ENCODE assay signal across 1 cellular context in the genomic region with DNA sequence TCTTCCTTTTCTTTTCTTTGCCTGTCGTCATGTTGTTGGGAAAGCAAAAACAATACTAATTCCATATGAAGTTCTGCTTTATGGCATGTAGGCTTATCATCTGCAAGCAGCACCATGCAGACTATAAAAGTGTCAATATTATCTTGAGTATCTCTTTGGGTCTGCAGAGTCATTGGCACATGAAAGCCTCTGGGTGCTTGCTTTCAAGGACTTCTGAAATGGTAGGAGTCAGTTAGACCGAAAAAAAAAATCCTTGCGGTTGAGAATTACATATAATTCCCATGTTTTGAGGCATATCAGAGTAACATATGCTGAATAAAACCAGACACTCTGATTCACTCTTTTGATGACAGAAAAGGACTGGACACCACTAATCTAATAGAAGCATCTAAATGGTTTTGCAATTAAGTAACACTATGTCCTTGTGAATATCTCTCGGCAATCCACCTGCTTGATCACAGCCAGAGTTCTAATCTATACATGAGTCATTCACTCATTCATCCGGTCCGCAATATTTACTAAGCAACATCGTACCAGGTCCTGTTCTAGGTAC.
TF ChIP-seq lines count a peak whose summit lies in the region.

No MANE protein-coding gene starts in this region.

TF ChIP-seq in K562, 482 proteins besides CTCF, POLR2A, EP300 and RAD21 (continued from another document and continues in another):
- TF ChIP-seq, protein P1, sequence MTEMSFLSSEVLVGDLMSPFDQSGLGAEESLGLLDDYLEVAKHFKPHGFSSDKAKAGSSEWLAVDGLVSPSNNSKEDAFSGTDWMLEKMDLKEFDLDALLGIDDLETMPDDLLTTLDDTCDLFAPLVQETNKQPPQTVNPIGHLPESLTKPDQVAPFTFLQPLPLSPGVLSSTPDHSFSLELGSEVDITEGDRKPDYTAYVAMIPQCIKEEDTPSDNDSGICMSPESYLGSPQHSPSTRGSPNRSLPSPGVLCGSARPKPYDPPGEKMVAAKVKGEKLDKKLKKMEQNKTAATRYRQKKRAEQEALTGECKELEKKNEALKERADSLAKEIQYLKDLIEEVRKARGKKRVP (CRISPR knock-in tag; IDR thresholded peaks at IDR 0.05): peak; percentile 70; the same call in 1 of the 2 replicates
- peak in 1 of 2 experiments; percentile 70; a peak in 2 of 4 replicates for TF ChIP-seq HDAC1 (IDR thresholded peaks at IDR 0.05)
- peak; percentile 47; the same call in 1 of the 2 replicates for TF ChIP-seq NFIC (IDR thresholded peaks at IDR 0.05)
- TF ChIP-seq, protein P2, sequence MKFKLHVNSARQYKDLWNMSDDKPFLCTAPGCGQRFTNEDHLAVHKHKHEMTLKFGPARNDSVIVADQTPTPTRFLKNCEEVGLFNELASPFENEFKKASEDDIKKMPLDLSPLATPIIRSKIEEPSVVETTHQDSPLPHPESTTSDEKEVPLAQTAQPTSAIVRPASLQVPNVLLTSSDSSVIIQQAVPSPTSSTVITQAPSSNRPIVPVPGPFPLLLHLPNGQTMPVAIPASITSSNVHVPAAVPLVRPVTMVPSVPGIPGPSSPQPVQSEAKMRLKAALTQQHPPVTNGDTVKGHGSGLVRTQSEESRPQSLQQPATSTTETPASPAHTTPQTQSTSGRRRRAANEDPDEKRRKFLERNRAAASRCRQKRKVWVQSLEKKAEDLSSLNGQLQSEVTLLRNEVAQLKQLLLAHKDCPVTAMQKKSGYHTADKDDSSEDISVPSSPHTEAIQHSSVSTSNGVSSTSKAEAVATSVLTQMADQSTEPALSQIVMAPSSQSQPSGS (CRISPR knock-in tag; IDR thresholded peaks at IDR 0.05): no peak
- TF ChIP-seq ZNF224 (CRISPR knock-in tag; IDR thresholded peaks at IDR 0.05): no peak
- peak; percentile 90 for TF ChIP-seq JUND (IDR thresholded peaks at IDR 0.05; ENCODE audit: borderline replicate concordance, low read depth, low read length)
- TF ChIP-seq JUND (tag; IDR thresholded peaks at IDR 0.05; ENCODE audit: borderline replicate concordance, low read depth, low read length): peak; percentile 85
- TF ChIP-seq CHCHD3 (CRISPR knock-in tag; IDR thresholded peaks at IDR 0.05): no peak
- TF ChIP-seq MEF2D (tag; conservative IDR thresholded peaks at IDR 0.05; ENCODE audit: low read depth): 0 out of 2 replicates have a peak, but pooled peaks have one; percentile 31
- TF ChIP-seq ARID1B (IDR thresholded peaks at IDR 0.05): peak; percentile 96
- peak; percentile 49; the same call in 1 of the 2 replicates for TF ChIP-seq SMAD3 (CRISPR knock-in tag; conservative IDR thresholded peaks at IDR 0.05)
- peak; percentile 47; the same call in 1 of the 2 replicates for TF ChIP-seq FOXJ2 (tag; IDR thresholded peaks at IDR 0.05)
- TF ChIP-seq, protein P3, sequence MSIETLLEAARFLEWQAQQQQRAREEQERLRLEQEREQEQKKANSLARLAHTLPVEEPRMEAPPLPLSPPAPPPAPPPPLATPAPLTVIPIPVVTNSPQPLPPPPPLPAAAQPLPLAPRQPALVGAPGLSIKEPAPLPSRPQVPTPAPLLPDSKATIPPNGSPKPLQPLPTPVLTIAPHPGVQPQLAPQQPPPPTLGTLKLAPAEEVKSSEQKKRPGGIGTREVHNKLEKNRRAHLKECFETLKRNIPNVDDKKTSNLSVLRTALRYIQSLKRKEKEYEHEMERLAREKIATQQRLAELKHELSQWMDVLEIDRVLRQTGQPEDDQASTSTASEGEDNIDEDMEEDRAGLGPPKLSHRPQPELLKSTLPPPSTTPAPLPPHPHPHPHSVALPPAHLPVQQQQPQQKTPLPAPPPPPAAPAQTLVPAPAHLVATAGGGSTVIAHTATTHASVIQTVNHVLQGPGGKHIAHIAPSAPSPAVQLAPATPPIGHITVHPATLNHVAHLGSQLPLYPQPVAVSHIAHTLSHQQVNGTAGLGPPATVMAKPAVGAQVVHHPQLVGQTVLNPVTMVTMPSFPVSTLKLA (conservative IDR thresholded peaks at IDR 0.05): peak in 1 of 2 experiments; percentile 54; a peak in 3 of 4 replicates
- TF ChIP-seq TCF3 (CRISPR knock-in tag; IDR thresholded peaks at IDR 0.05): peak; percentile 90
- TF ChIP-seq, protein P4, sequence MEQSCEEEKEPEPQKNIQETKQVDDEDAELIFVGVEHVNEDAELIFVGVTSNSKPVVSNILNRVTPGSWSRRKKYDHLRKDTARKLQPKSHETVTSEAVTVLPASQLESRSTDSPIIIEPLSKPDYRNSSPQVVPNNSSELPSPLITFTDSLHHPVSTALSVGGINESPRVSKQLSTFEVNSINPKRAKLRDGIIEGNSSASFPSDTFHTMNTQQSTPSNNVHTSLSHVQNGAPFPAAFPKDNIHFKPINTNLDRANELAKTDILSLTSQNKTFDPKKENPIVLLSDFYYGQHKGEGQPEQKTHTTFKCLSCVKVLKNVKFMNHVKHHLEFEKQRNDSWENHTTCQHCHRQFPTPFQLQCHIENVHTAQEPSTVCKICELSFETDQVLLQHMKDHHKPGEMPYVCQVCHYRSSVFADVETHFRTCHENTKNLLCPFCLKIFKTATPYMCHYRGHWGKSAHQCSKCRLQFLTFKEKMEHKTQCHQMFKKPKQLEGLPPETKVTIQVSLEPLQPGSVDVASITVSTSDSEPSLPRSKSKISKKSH (CRISPR knock-in tag; IDR thresholded peaks at IDR 0.05): no peak
- TF ChIP-seq SIN3B (IDR thresholded peaks at IDR 0.05; ENCODE audit: low read depth): no peak
- peak; percentile 84 for TF ChIP-seq NCOR1 (IDR thresholded peaks at IDR 0.05)
- peak; percentile 59 for TF ChIP-seq CCNT2 (IDR thresholded peaks at IDR 0.05; ENCODE audit: borderline replicate concordance, extremely low read depth, insufficient read length, low read depth, low read length)
- TF ChIP-seq FOSL1 (tag; conservative IDR thresholded peaks at IDR 0.05): peak; percentile 95
- TF ChIP-seq ZNF121 (CRISPR knock-in tag; conservative IDR thresholded peaks at IDR 0.05): no peak
- peak; percentile 50; the same call in 1 of the 2 replicates for TF ChIP-seq ADNP (tag; IDR thresholded peaks at IDR 0.05)
- TF ChIP-seq KLF16 (IDR thresholded peaks at IDR 0.05): peak; percentile 67; the same call in 1 of the 2 replicates
- peak; percentile 55; the same call in 1 of the 2 replicates for TF ChIP-seq ETV1 (tag; conservative IDR thresholded peaks at IDR 0.05; ENCODE audit: low read depth)
- peak; percentile 72; the same call in 1 of the 2 replicates for TF ChIP-seq ATF7 (IDR thresholded peaks at IDR 0.05)
- peak; percentile 85 for TF ChIP-seq SMARCC2 (IDR thresholded peaks at IDR 0.05; ENCODE audit: low read depth)
- peak; percentile 94 for TF ChIP-seq SOX6 (IDR thresholded peaks at IDR 0.05)
- peak; percentile 83 for TF ChIP-seq ZNF24 (IDR thresholded peaks at IDR 0.05)
- TF ChIP-seq NR1H2 (CRISPR knock-in tag; IDR thresholded peaks at IDR 0.05): no peak
- peak; percentile 37; the same call in 1 of the 2 replicates for TF ChIP-seq EP400 (IDR thresholded peaks at IDR 0.05)
- TF ChIP-seq SMARCE1 (IDR thresholded peaks at IDR 0.05): peak; percentile 88
- TF ChIP-seq DPF2 (IDR thresholded peaks at IDR 0.05): peak; percentile 96
- peak; percentile 27 for TF ChIP-seq TAF9B (IDR thresholded peaks at IDR 0.05; ENCODE audit: partially characterized antibody)
- no peak for TF ChIP-seq TFAM (CRISPR knock-in tag; conservative IDR thresholded peaks at IDR 0.05)
- TF ChIP-seq RCOR1 (IDR thresholded peaks at IDR 0.05; ENCODE audit: borderline replicate concordance in 1 of 2, low read depth in 2 of 2, low read length in 2 of 2): peak in 1 of 2 experiments; percentile 53; a peak in 3 of 4 replicates
- peak; percentile 60; the same call in 1 of the 2 replicates for TF ChIP-seq PHB2 (IDR thresholded peaks at IDR 0.05; ENCODE audit: low read depth)
- TF ChIP-seq BACH1 (tag; IDR thresholded peaks at IDR 0.05): no peak
- TF ChIP-seq HDAC6 (IDR thresholded peaks at IDR 0.05; ENCODE audit: low read depth, low read length): no peak
- TF ChIP-seq ESRRA (IDR thresholded peaks at IDR 0.05; ENCODE audit: borderline replicate concordance, low read depth): peak; percentile 74
- TF ChIP-seq ATF1 (CRISPR knock-in tag; IDR thresholded peaks at IDR 0.05): no peak
- peak; percentile 45 for TF ChIP-seq ATF1 (tag; IDR thresholded peaks at IDR 0.05)
- no peak for TF ChIP-seq GTF2F1 (IDR thresholded peaks at IDR 0.05; ENCODE audit: low read depth, low read length)
- TF ChIP-seq ZNF384 (IDR thresholded peaks at IDR 0.05; ENCODE audit: low read depth, low read length): peak; percentile 72; the same call in 1 of the 2 replicates
- TF ChIP-seq ZSCAN29 (IDR thresholded peaks at IDR 0.05): no peak
- peak; percentile 94 for TF ChIP-seq TEAD4 (IDR thresholded peaks at IDR 0.05; ENCODE audit: low read length)
- no peak for TF ChIP-seq TEAD4 (CRISPR knock-in tag; IDR thresholded peaks at IDR 0.05; ENCODE audit: borderline replicate concordance)
- TF ChIP-seq, protein P5, sequence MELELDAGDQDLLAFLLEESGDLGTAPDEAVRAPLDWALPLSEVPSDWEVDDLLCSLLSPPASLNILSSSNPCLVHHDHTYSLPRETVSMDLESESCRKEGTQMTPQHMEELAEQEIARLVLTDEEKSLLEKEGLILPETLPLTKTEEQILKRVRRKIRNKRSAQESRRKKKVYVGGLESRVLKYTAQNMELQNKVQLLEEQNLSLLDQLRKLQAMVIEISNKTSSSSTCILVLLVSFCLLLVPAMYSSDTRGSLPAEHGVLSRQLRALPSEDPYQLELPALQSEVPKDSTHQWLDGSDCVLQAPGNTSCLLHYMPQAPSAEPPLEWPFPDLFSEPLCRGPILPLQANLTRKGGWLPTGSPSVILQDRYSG (tag; conservative IDR thresholded peaks at IDR 0.05; ENCODE audit: low read depth): 0 out of 2 replicates have a peak, but pooled peaks have one; percentile 47
- TF ChIP-seq PYGO2 (tag; IDR thresholded peaks at IDR 0.05): peak; percentile 32; the same call in 1 of the 2 replicates
- TF ChIP-seq, protein P6, sequence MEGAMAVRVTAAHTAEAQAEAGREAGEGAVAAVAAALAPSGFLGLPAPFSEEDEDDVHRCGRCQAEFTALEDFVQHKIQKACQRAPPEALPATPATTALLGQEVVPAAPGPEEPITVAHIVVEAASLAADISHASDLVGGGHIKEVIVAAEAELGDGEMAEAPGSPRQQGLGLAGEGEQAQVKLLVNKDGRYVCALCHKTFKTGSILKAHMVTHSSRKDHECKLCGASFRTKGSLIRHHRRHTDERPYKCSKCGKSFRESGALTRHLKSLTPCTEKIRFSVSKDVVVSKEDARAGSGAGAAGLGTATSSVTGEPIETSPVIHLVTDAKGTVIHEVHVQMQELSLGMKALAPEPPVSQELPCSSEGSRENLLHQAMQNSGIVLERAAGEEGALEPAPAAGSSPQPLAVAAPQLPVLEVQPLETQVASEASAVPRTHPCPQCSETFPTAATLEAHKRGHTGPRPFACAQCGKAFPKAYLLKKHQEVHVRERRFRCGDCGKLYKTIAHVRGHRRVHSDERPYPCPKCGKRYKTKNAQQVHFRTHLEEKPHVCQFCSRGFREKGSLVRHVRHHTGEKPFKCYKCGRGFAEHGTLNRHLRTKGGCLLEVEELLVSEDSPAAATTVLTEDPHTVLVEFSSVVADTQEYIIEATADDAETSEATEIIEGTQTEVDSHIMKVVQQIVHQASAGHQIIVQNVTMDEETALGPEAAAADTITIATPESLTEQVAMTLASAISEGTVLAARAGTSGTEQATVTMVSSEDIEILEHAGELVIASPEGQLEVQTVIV (CRISPR knock-in tag; IDR thresholded peaks at IDR 0.05; ENCODE audit: borderline replicate concordance): peak; percentile 78; the same call in 1 of the 2 replicates
- TF ChIP-seq RBM17 (IDR thresholded peaks at IDR 0.05; ENCODE audit: borderline replicate concordance, low read depth, low read length): no peak
- TF ChIP-seq MAFK (IDR thresholded peaks at IDR 0.05; ENCODE audit: low read length): peak; percentile 59; the same call in 1 of the 2 replicates
- TF ChIP-seq, protein P7, sequence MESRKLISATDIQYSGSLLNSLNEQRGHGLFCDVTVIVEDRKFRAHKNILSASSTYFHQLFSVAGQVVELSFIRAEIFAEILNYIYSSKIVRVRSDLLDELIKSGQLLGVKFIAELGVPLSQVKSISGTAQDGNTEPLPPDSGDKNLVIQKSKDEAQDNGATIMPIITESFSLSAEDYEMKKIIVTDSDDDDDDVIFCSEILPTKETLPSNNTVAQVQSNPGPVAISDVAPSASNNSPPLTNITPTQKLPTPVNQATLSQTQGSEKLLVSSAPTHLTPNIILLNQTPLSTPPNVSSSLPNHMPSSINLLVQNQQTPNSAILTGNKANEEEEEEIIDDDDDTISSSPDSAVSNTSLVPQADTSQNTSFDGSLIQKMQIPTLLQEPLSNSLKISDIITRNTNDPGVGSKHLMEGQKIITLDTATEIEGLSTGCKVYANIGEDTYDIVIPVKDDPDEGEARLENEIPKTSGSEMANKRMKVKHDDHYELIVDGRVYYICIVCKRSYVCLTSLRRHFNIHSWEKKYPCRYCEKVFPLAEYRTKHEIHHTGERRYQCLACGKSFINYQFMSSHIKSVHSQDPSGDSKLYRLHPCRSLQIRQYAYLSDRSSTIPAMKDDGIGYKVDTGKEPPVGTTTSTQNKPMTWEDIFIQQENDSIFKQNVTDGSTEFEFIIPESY (CRISPR knock-in tag; IDR thresholded peaks at IDR 0.05): no peak
- TF ChIP-seq FOXA3 (CRISPR knock-in tag; conservative IDR thresholded peaks at IDR 0.05 in 1 of 2, IDR thresholded peaks at IDR 0.05 in 1 of 2): peak in 1 of 2 experiments; percentile 72; a peak in 1 of 4 replicates
- TF ChIP-seq TRIM24 (IDR thresholded peaks at IDR 0.05): peak; percentile 62 to 65; a peak in 2 of 4 replicates
- TF ChIP-seq WHSC1 (IDR thresholded peaks at IDR 0.05; ENCODE audit: low read length): no peak
- no peak for TF ChIP-seq FIP1L1 (IDR thresholded peaks at IDR 0.05; ENCODE audit: low read depth, low read length, poor library complexity, severe bottlenecking)
- no peak for TF ChIP-seq RBM34 (IDR thresholded peaks at IDR 0.05; ENCODE audit: borderline replicate concordance, insufficient read depth, low read length)
- peak; percentile 75 for TF ChIP-seq NCOA1 (IDR thresholded peaks at IDR 0.05; ENCODE audit: low read depth)
- peak; percentile 44; the same call in 1 of the 2 replicates for TF ChIP-seq POLR2AphosphoS5 (IDR thresholded peaks at IDR 0.05; ENCODE audit: control insufficient read depth, insufficient read depth, low read depth, low read length)
- peak; percentile 42 for TF ChIP-seq NEUROD1 (IDR thresholded peaks at IDR 0.05; ENCODE audit: borderline replicate concordance, low read depth, low read length, partially characterized antibody)
- no peak for TF ChIP-seq HEY1 (CRISPR knock-in tag; IDR thresholded peaks at IDR 0.05; ENCODE audit: borderline replicate concordance)
- peak; percentile 56 for TF ChIP-seq DACH1 (IDR thresholded peaks at IDR 0.05; ENCODE audit: partially characterized antibody)
- peak; percentile 42; the same call in 1 of the 2 replicates for TF ChIP-seq ZNF316 (IDR thresholded peaks at IDR 0.05)
- TF ChIP-seq, protein P8, sequence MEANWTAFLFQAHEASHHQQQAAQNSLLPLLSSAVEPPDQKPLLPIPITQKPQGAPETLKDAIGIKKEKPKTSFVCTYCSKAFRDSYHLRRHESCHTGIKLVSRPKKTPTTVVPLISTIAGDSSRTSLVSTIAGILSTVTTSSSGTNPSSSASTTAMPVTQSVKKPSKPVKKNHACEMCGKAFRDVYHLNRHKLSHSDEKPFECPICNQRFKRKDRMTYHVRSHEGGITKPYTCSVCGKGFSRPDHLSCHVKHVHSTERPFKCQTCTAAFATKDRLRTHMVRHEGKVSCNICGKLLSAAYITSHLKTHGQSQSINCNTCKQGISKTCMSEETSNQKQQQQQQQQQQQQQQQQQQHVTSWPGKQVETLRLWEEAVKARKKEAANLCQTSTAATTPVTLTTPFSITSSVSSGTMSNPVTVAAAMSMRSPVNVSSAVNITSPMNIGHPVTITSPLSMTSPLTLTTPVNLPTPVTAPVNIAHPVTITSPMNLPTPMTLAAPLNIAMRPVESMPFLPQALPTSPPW (CRISPR knock-in tag; IDR thresholded peaks at IDR 0.05): peak; percentile 31; the same call in 1 of the 2 replicates
- peak; percentile 59 for TF ChIP-seq MAFF (IDR thresholded peaks at IDR 0.05; ENCODE audit: low read length)
